ENCODE assay signal across 22 cellular contexts in the genomic region with DNA sequence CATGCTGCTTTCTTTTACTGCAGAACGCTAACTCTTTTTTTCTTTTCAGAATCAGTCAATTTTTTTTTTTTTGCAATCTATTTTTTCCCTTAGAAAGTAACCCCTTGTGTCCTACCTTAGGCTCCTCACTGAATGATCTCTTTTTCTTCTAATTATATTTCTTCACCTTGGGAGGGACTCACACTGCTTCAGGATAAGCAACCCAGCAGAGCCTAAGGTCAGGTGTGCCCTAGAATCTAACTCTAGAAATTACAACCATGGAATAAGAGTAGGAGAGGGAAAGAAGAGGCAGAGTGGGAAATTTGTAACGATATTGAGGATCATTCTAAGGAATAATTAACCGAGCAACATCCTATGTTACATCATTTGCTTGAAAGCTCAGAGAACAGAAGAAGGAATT.
"Had no signal": no experiment of that assay in that cellular context is flagged by ENCODE, and none has a peak within 500 bp of the region (broad histone marks: within the 10 kb centered on the region; RNA-seq: fewer than 3 reads in every experiment).

No MANE protein-coding gene starts in this region.

- H3K9me3 ChIP-seq: heart right ventricle, lower lobe of right lung, thyroid gland, upper lobe of right lung had no signal

- ATAC-seq: activated T-cell treated with anti-CD3 and anti-CD28 coated beads, Interleukin-2, amount 50 U/mL, for 72 hours; heart right ventricle; left lobe of liver; lower lobe of right lung; naive thymus-derived CD4-positive, alpha-beta T cell; sciatic nerve; stimulated activated effector memory CD8-positive, alpha-beta T cell treated with anti-CD3 and anti-CD28 coated beads, Interleukin-12 subunit alpha, Interleukin-12 subunit beta, amount 100 ng/mL, for 72 hours; upper lobe of right lung had no signal

- H3K27me3 Mint-ChIP-seq: activated CD4-positive, alpha-beta memory T cell treated with anti-CD3 and anti-CD28 coated beads, Interleukin-2, amount 10 ng/mL, durations not matched to agents 7 days and 5 days; activated CD4-positive, alpha-beta T cell treated with anti-CD3 and anti-CD28 coated beads, Interleukin-2, amount 10 ng/mL, durations not matched to agents 24 days and 14 days; naive thymus-derived CD4-positive, alpha-beta T cell had no signal

- H3K36me3 Mint-ChIP-seq: naive thymus-derived CD4-positive, alpha-beta T cell; stimulated activated effector memory CD8-positive, alpha-beta T cell treated with anti-CD3 and anti-CD28 coated beads, Interleukin-12 subunit alpha, Interleukin-12 subunit beta, amount 100 ng/mL, for 72 hours had no signal

- H3K27ac ChIP-seq: coronary artery, heart right ventricle, lower lobe of right lung, thyroid gland, upper lobe of right lung had no signal

- H3K36me3 ChIP-seq: heart right ventricle, lower lobe of right lung, thyroid gland, upper lobe of right lung had no signal

- H3K4me3 ChIP-seq: coronary artery, heart right ventricle, lower lobe of right lung, thyroid gland, upper lobe of right lung had no signal

- H3K27ac Mint-ChIP-seq: activated CD4-positive, alpha-beta memory T cell treated with anti-CD3 and anti-CD28 coated beads, Interleukin-2, amount 10 ng/mL, durations not matched to agents 7 days and 5 days; activated CD4-positive, alpha-beta T cell treated with anti-CD3 and anti-CD28 coated beads, Interleukin-2, amount 10 ng/mL, durations not matched to agents 24 days and 14 days; activated naive CD4-positive, alpha-beta T cell treated with anti-CD3 and anti-CD28 coated beads for 36 hours; activated T-cell treated with anti-CD3 and anti-CD28 coated beads, Interleukin-2, amount 50 U/mL, for 72 hours; naive thymus-derived CD4-positive, alpha-beta T cell; stimulated activated effector memory CD8-positive, alpha-beta T cell treated with anti-CD3 and anti-CD28 coated beads, Interleukin-12 subunit alpha, Interleukin-12 subunit beta, amount 100 ng/mL, for 72 hours; T-helper 1 cell treated with Interleukin-12 subunit alpha and Interleukin-12 subunit beta and Interleukin-4 antibody, amounts not matched to agents 30 μg/mL and 1 μg/mL, for 36 hours had no signal

- H3K4me1 Mint-ChIP-seq: activated CD4-positive, alpha-beta memory T cell treated with anti-CD3 and anti-CD28 coated beads, Interleukin-2, amount 10 ng/mL, durations not matched to agents 7 days and 5 days; activated CD4-positive, alpha-beta T cell treated with anti-CD3 and anti-CD28 coated beads, Interleukin-2, amount 10 ng/mL, durations not matched to agents 24 days and 14 days; stimulated activated effector memory CD8-positive, alpha-beta T cell treated with anti-CD3 and anti-CD28 coated beads, Interleukin-12 subunit alpha, Interleukin-12 subunit beta, amount 100 ng/mL, for 72 hours had no signal

- H3K27me3 ChIP-seq: heart right ventricle, thyroid gland, upper lobe of right lung had no signal

- H3K4me3 Mint-ChIP-seq: activated CD4-positive, alpha-beta memory T cell treated with anti-CD3 and anti-CD28 coated beads, Interleukin-2, amount 10 ng/mL, durations not matched to agents 7 days and 5 days; activated CD4-positive, alpha-beta T cell treated with anti-CD3 and anti-CD28 coated beads, Interleukin-2, amount 10 ng/mL, durations not matched to agents 24 days and 14 days; activated naive CD4-positive, alpha-beta T cell treated with anti-CD3 and anti-CD28 coated beads for 36 hours; activated T-cell treated with anti-CD3 and anti-CD28 coated beads, Interleukin-2, amount 50 U/mL, for 72 hours; naive thymus-derived CD4-positive, alpha-beta T cell; neural crest cell; stimulated activated effector memory CD8-positive, alpha-beta T cell treated with anti-CD3 and anti-CD28 coated beads, Interleukin-12 subunit alpha, Interleukin-12 subunit beta, amount 100 ng/mL, for 72 hours; T-helper 1 cell treated with Interleukin-12 subunit alpha and Interleukin-12 subunit beta and Interleukin-4 antibody, amounts not matched to agents 30 μg/mL and 1 μg/mL, for 36 hours had no signal

- DNase-seq: activated CD4-positive, alpha-beta memory T cell treated with anti-CD3 and anti-CD28 coated beads, Interleukin-2, amount 10 ng/mL, durations not matched to agents 7 days and 5 days; activated CD4-positive, alpha-beta T cell treated with anti-CD3 and anti-CD28 coated beads, Interleukin-2, amount 10 ng/mL, durations not matched to agents 24 days and 14 days; activated effector memory CD4-positive, alpha-beta T cell treated with Interleukin-2 at 50 U/mL for 16 hours; activated naive CD4-positive, alpha-beta T cell treated with anti-CD3 and anti-CD28 coated beads for 36 hours; activated T-cell treated with anti-CD3 and anti-CD28 coated beads, Interleukin-2, amount 50 U/mL, for 72 hours; amygdala; cerebellar nuclear complex; heart right ventricle; lower lobe of right lung; naive thymus-derived CD4-positive, alpha-beta T cell; posterior cingulate gyrus; small intestine; stimulated activated CD4-positive, alpha-beta T cell treated with anti-CD3 and anti-CD28 coated beads, Interleukin-2, amount 100 ng/mL, for 24 hours; T1000; thyroid gland; upper lobe of right lung had no signal

- H3K4me1 ChIP-seq: lower lobe of right lung, upper lobe of right lung had no signal

- H3K9me3 Mint-ChIP-seq: activated CD4-positive, alpha-beta memory T cell treated with anti-CD3 and anti-CD28 coated beads, Interleukin-2, amount 10 ng/mL, durations not matched to agents 7 days and 5 days; activated CD4-positive, alpha-beta T cell treated with anti-CD3 and anti-CD28 coated beads, Interleukin-2, amount 10 ng/mL, durations not matched to agents 24 days and 14 days; activated naive CD4-positive, alpha-beta T cell treated with anti-CD3 and anti-CD28 coated beads for 36 hours; activated T-cell treated with anti-CD3 and anti-CD28 coated beads, Interleukin-2, amount 50 U/mL, for 72 hours; neural crest cell; T-helper 1 cell treated with Interleukin-12 subunit alpha and Interleukin-12 subunit beta and Interleukin-4 antibody, amounts not matched to agents 30 μg/mL and 1 μg/mL, for 36 hours had no signal
